ENCODE assay signal across 8 cellular contexts in genomic region chr1:5990913-5991783, GRCh38. TPM values are rescaled to one million over a fixed set of nuclear protein-coding genes. Genes with fewer than 3 reads are reported as not detected.
DNase-seq lines count a peak whose midpoint lies in the region; ATAC-seq and TF ChIP-seq lines count a peak whose summit lies in the region.

No MANE protein-coding gene starts in this region.

- CTCF ChIA-PET in Calu3 (lab: Charles Lee) = no interaction called here

- H3K4me1 Mint-ChIP-seq in Calu3 (ENCODE audit: low read depth, unreplicated experiment) = no peaks in the 10 kb centered on the region
- peaks cover 12% of the 10 kb centered on the region for H3K4me1 Mint-ChIP-seq in activated T-helper 17 cell treated with anti-CD3 and anti-CD28 coated beads, Interleukin-2, amount 50 U/mL, for 72 hours

- no peak overlapping the region for H3K27ac ChIP-seq in Karpas-422 (ENCODE audit: low read length)
- peak overlapping the region; percentile 37 for H3K27ac ChIP-seq in osteoblast (ENCODE audit: low read depth, low read length)

- H3K9me3 ChIP-seq in Karpas-422 (ENCODE audit: low read length) (no peaks in the 10 kb centered on the region), osteoblast (ENCODE audit: low read depth, low read length) (no peaks in the 10 kb centered on the region)

- peak overlapping the region; percentile 78; the same call in 1 of the 2 replicates for H2AFZ ChIP-seq in Karpas-422 (ENCODE audit: low read length)
- H2AFZ ChIP-seq in osteoblast (ENCODE audit: low read length) = peak overlapping the region; percentile 94

- no peaks in the 10 kb centered on the region for H3K27me3 Mint-ChIP-seq in Calu3 (ENCODE audit: unreplicated experiment)
- no peaks in the 10 kb centered on the region for H3K27me3 Mint-ChIP-seq in activated T-helper 17 cell treated with anti-CD3 and anti-CD28 coated beads, Interleukin-2, amount 50 U/mL, for 72 hours

- ATAC-seq in activated T-helper 17 cell treated with anti-CD3 and anti-CD28 coated beads, Interleukin-2, amount 50 U/mL, for 72 hours (replicated peaks) = no peak
- ATAC-seq in GM21717 (IDR thresholded peaks at IDR 0.05; ENCODE audit: unreplicated experiment) (no peak), HG03139 (IDR thresholded peaks at IDR 0.05; ENCODE audit: unreplicated experiment) (no peak)

- H3K9ac ChIP-seq in Karpas-422 (ENCODE audit: low read length) = peak overlapping the region; percentile 73

- H3K36me3 ChIP-seq in Karpas-422 (ENCODE audit: insufficient read depth, low read length) (no peaks in the 10 kb centered on the region), osteoblast (ENCODE audit: insufficient read depth, low read length) (no peaks in the 10 kb centered on the region)

- TSS peak; percentile 50 for BruUV-seq in Calu3 (replicated peaks; lab: Mats Ljungman, UMichigan)

- peak overlapping the region; percentile 77 for H3K27ac Mint-ChIP-seq in Calu3 (ENCODE audit: unreplicated experiment)
- peak overlapping the region; percentile 82 for H3K27ac Mint-ChIP-seq in activated T-helper 17 cell treated with anti-CD3 and anti-CD28 coated beads, Interleukin-2, amount 50 U/mL, for 72 hours

- H3K4me3 ChIP-seq in Karpas-422 (ENCODE audit: low read length) (peak overlapping the region; percentile 89), osteoblast (ENCODE audit: insufficient read depth, low read length) (peak overlapping the region; percentile 92)

- TF ChIP-seq CTCF in Calu3 (IDR thresholded peaks at IDR 0.05; ENCODE audit: unreplicated experiment) = no peak
- TF ChIP-seq CTCF in osteoblast (IDR thresholded peaks at IDR 0.05; ENCODE audit: extremely low read depth, low read depth, low read length) = no peak

- peaks cover 29% of the 10 kb centered on the region for H4K20me1 ChIP-seq in Karpas-422 (ENCODE audit: insufficient read depth, low read depth, low read length)
- peaks cover 7% of the 10 kb centered on the region for H4K20me1 ChIP-seq in osteoblast (ENCODE audit: insufficient read depth, low read length)

- no peaks in the 10 kb centered on the region for H3K9me3 Mint-ChIP-seq in Calu3 (ENCODE audit: low read depth, unreplicated experiment)
- H3K9me3 Mint-ChIP-seq in activated T-helper 17 cell treated with anti-CD3 and anti-CD28 coated beads, Interleukin-2, amount 50 U/mL, for 72 hours = no peaks in the 10 kb centered on the region

- no peak for DNase-seq in Calu3
- DNase-seq in Karpas-422 = peak; percentile 69
- peak; percentile 16 for DNase-seq in globus pallidus (ENCODE audit: low spot score)
- peak; percentile 95 for DNase-seq in osteoblast (ENCODE audit: insufficient read length, low spot score, missing footprints)
- DNase-seq in NCI-H524 (lab: John Stamatoyannopoulos, UW) = no peak

- H3K27me3 ChIP-seq in Karpas-422 (ENCODE audit: low read length) (no peaks in the 10 kb centered on the region), osteoblast (ENCODE audit: insufficient read depth, low read length) (no peaks in the 10 kb centered on the region)

- intact Hi-C loops in Calu3 (cut with micrococcal nuclease; ENCODE audit: unreplicated experiment) = no loop called here

- H3K4me1 ChIP-seq in Karpas-422 (ENCODE audit: low read length) = peaks cover 25% of the 10 kb centered on the region
- peaks cover 15% of the 10 kb centered on the region for H3K4me1 ChIP-seq in osteoblast (ENCODE audit: insufficient read depth, low read length)

- peaks cover 27% of the 10 kb centered on the region for H3K36me3 Mint-ChIP-seq in Calu3 (ENCODE audit: insufficient read depth, unreplicated experiment)
- peaks cover 26% of the 10 kb centered on the region for H3K36me3 Mint-ChIP-seq in activated T-helper 17 cell treated with anti-CD3 and anti-CD28 coated beads, Interleukin-2, amount 50 U/mL, for 72 hours (ENCODE audit: low read depth)

- H3K9me2 ChIP-seq in Karpas-422 (replicated peaks; ENCODE audit: insufficient read depth, low read length) = no peaks in the 10 kb centered on the region

- H3K4me2 ChIP-seq in Karpas-422 (ENCODE audit: low read depth, low read length, poor library complexity, severe bottlenecking) (peak overlapping the region; percentile 78), osteoblast (ENCODE audit: insufficient read depth, low read length) (peak overlapping the region; percentile 98)

- H3K79me2 ChIP-seq in Karpas-422 (ENCODE audit: low read length) (no peaks in the 10 kb centered on the region), osteoblast (ENCODE audit: insufficient read depth, low read length) (peaks cover 22% of the 10 kb centered on the region)

- peak overlapping the region; percentile 74 for H3K4me3 Mint-ChIP-seq in Calu3 (ENCODE audit: low read depth, unreplicated experiment)
- H3K4me3 Mint-ChIP-seq in activated T-helper 17 cell treated with anti-CD3 and anti-CD28 coated beads, Interleukin-2, amount 50 U/mL, for 72 hours = peak overlapping the region; percentile 83

RNA-seq across cellular contexts. Expression of gene NPHP4, which starts 1.1 kb away (rescaled TPM):
- total RNA-seq in Calu3 (2022) = 11.1 and 11.5 TPM in 2 replicates
- 3.9 and 7.9 TPM in 2 replicates for total RNA-seq in Karpas-422 (2014; rRNA removed; shearing (Covaris generic); ENCODE audit: low replicate concordance)
- total RNA-seq in activated T-helper 17 cell treated with anti-CD3 and anti-CD28 coated beads, Interleukin-2, amount 50 U/mL, for 72 hours = 10 to 100 TPM; 21.5 to 35.7 TPM
- total RNA-seq in osteoblast = 6.5 and 8.0 TPM in 2 replicates

RNA-seq across cellular contexts. Expression of gene KCNAB2, which starts 54.5 kb away (rescaled TPM):
- 3.6 and 4.7 TPM in 2 replicates for total RNA-seq in Calu3 (2022)
- 27.3 and 57.0 TPM in 2 replicates for total RNA-seq in Karpas-422 (2014; rRNA removed; shearing (Covaris generic); ENCODE audit: low replicate concordance)
- total RNA-seq in activated T-helper 17 cell treated with anti-CD3 and anti-CD28 coated beads, Interleukin-2, amount 50 U/mL, for 72 hours = 100 to 1,000 TPM; 407 to 432 TPM
- 5.0 and 5.8 TPM in 2 replicates for total RNA-seq in osteoblast

Comparison
In these comparisons a context has a peak if more than half of its experiments do, and no peak if none do; other contexts are left out.
1. DNase-seq: peak in Karpas-422 (single experiment), globus pallidus (single experiment) and osteoblast (single experiment); none in Calu3 (single experiment) and NCI-H524 (0 of 2).